8 cellular contexts compared by ENCODE assay signal in the genomic region with DNA sequence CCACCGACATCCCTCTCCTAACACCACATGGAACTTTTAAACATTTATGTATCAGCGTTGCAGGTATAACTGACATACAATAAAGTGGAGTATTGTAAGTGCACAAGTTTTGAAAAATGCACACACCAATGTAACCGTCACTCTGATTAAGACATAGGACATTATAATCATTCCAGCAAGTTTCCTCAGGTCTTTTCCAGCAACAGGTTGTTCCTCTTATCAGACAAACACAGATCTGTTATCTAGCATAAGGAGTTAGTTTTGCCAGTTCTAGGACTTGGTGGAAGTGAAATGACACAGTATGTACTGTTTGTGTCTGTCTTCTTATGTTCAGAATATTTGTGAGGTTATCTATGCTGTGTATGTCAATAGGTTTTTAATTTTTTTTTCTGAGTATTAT.
"Had no signal": no experiment of that assay in that cellular context is flagged by ENCODE, and none has a peak within 500 bp of the region (broad histone marks: within the 10 kb centered on the region; RNA-seq: fewer than 3 reads in every experiment).

No MANE protein-coding gene starts in this region.

- H3K9me3 Mint-ChIP-seq: GM23338, H9, HFFc6 had no signal

- H3K4me3 Mint-ChIP-seq: GM23338, H9, HFFc6 had no signal

- H3K4me1 Mint-ChIP-seq: GM23338, H9 had no signal

- H3K9me3 ChIP-seq: HAP-1 had no signal

- H3K27ac ChIP-seq: GM23248 had no signal

- H3K9ac ChIP-seq: GM23248 had no signal

- H3K4me3 ChIP-seq: GM23248, GM23338, HAP-1 had no signal

- H3K27ac Mint-ChIP-seq: GM23338, H9, HFFc6 had no signal

- H3K4me2 ChIP-seq: GM23338 had no signal

- DNase-seq: GM23248, GOT3, H7, H9, HCEC 1CT, HFFc6 had no signal

- H3K36me3 ChIP-seq: HAP-1 had no signal

- H3K4me1 ChIP-seq: HAP-1 had no signal

- H2AFZ ChIP-seq: GM23248, GM23338 had no signal
